Comparison of ENCODE assay signal across 16 cellular contexts in genomic region chr11:120401506-120401905, GRCh38.
DNase-seq lines count a peak whose midpoint lies in the region; ATAC-seq, FAIRE-seq and TF ChIP-seq lines count a peak whose summit lies in the region.
"Had no signal": no experiment of that assay in that cellular context is flagged by ENCODE, and none has a peak within 500 bp of the region (broad histone marks: within the 10 kb centered on the region; RNA-seq: fewer than 3 reads in every experiment).

No MANE protein-coding gene starts in this region.

- peak overlapping the region; percentile 95 for H3K27ac Mint-ChIP-seq in chondrocyte (ENCODE audit: unreplicated experiment)
- H3K27ac Mint-ChIP-seq: memory B cell had no signal

- peaks cover 54% of the 10 kb centered on the region for H3K4me1 ChIP-seq in A549
- peaks cover 3% of the 10 kb centered on the region for H3K4me1 ChIP-seq in mesenchymal stem cell (ENCODE audit: control insufficient read depth, insufficient read depth, low read depth, low read length)
- H3K4me1 ChIP-seq: uterus had no signal

- no peak overlapping the region for H2BK5ac ChIP-seq in mesenchymal stem cell (ENCODE audit: low read depth, low read length, poor library complexity, severe bottlenecking)

- CTCF ChIA-PET in A549 (lab: Yijun Ruan, JAX): interaction anchor here (1.4 kb wide), 1 partner anchor 47 kb away, joined by 3 read pairs; no protein-coding TSS in a partner anchor

- no peak overlapping the region for H2BK120ac ChIP-seq in mesenchymal stem cell (ENCODE audit: low read depth, low read length)

- no peak overlapping the region for H2AK5ac ChIP-seq in mesenchymal stem cell (ENCODE audit: low read length, severe bottlenecking)

- no peaks in the 10 kb centered on the region for H3K79me1 ChIP-seq in mesenchymal stem cell (replicated peaks; ENCODE audit: low read length, poor library complexity, severe bottlenecking)

- H3K9ac ChIP-seq in mesenchymal stem cell (ENCODE audit: low read length): peak overlapping the region; percentile 85

- no peaks in the 10 kb centered on the region for H3K9me3 Mint-ChIP-seq in chondrocyte (ENCODE audit: low read depth)
- H3K9me3 Mint-ChIP-seq: memory B cell had no signal

- TF ChIP-seq EP300 in A549 (IDR thresholded peaks at IDR 0.05): no peak

- H2AFZ ChIP-seq in mesenchymal stem cell (ENCODE audit: low read depth, low read length): no peak overlapping the region

- no peak overlapping the region for H3K14ac ChIP-seq in mesenchymal stem cell (ENCODE audit: low read length in 2 of 2)

- POLR2A ChIA-PET in A549 (lab: Yijun Ruan, JAX): interaction anchor here (1.1 to 2.0 kb wide), 2 partner anchors 34 to 66 kb away, joined by 11 to 16 read pairs; partner anchors contain the start of gene ARHGEF12

- no peak overlapping the region for H4K8ac ChIP-seq in mesenchymal stem cell (ENCODE audit: low read length)

- H3K27ac ChIP-seq in A549 (peak overlapping the region; percentile 61 to 68; a peak in 3 of 6 replicates), mesenchymal stem cell (ENCODE audit: low read length, poor library complexity, severe bottlenecking) (no peak overlapping the region)

- no peaks in the 10 kb centered on the region for H3K36me3 ChIP-seq in mesenchymal stem cell (ENCODE audit: control insufficient read depth in 1 of 2, insufficient read depth in 2 of 2, low read depth in 1 of 2, low read length in 2 of 2)
- H3K36me3 ChIP-seq: pancreas, Peyer's patch, uterus had no signal

- no peak overlapping the region for H4K91ac ChIP-seq in mesenchymal stem cell (ENCODE audit: low read length)

- no peaks in the 10 kb centered on the region for H3K27me3 Mint-ChIP-seq in chondrocyte (ENCODE audit: low read depth)
- H3K27me3 Mint-ChIP-seq: memory B cell had no signal

- H3K4me1 Mint-ChIP-seq in chondrocyte (ENCODE audit: low read depth): peaks cover 57% of the 10 kb centered on the region

- H3K36me3 Mint-ChIP-seq in chondrocyte (ENCODE audit: low read depth): no peaks in the 10 kb centered on the region
- H3K36me3 Mint-ChIP-seq: memory B cell had no signal

- DNase-seq in A549 (ENCODE audit: low read depth in 1 of 2, low spot score in 1 of 2) (no peak), NCI-H1105 (lab: John Stamatoyannopoulos, UW) (peak; percentile 23), chondrocyte (ENCODE audit: low spot score) (no peak), mesenchymal stem cell (peak; percentile 36), hippocampal formation (lab: John Stamatoyannopoulos, UW) (no peak), HUDEP-2 (lab: John Stamatoyannopoulos, UW; ENCODE audit: unreplicated experiment in 76 of 76) (no peak), CD1c-positive myeloid dendritic cell (ENCODE audit: extremely low spot score) (no peak)
- DNase-seq: activated CD4-positive, alpha-beta T cell treated with anti-CD3 and anti-CD28 coated beads, Interleukin-2, amount 50 U/mL, for 48 hours; DND-41; stimulated activated CD4-positive, alpha-beta T cell treated with anti-CD3 and anti-CD28 coated beads, Interleukin-2, amount 100 ng/mL, for 48 hours; T-helper 9 cell had no signal

- no peak overlapping the region for H3K23ac ChIP-seq in mesenchymal stem cell (ENCODE audit: low read length in 2 of 2)

- TF ChIP-seq POLR2A in A549 (IDR thresholded peaks at IDR 0.05; ENCODE audit: low read length): no peak

- TF ChIP-seq CTCF in A549 (IDR thresholded peaks at IDR 0.05) (no peak), chondrocyte (IDR thresholded peaks at IDR 0.05) (no peak)

- no peak overlapping the region for H2BK12ac ChIP-seq in mesenchymal stem cell (ENCODE audit: low read length in 2 of 2)

- H3K4me3 ChIP-seq in A549: peak overlapping the region; percentile 36; the same call in 2 of the 3 replicates
- H3K4me3 ChIP-seq in mesenchymal stem cell (ENCODE audit: insufficient read depth in 1 of 2, low read depth in 1 of 2, low read length in 2 of 2): peak overlapping the region in 1 of 2 experiments; percentile 73
- H3K4me3 ChIP-seq: pancreas had no signal

- WGBS in A549 (ENCODE audit: missing lambda C conversion rate): 45% methylated on average over 1 of the region's 1 CpG
- WGBS in mesenchymal stem cell: no CpG with 5 or more reads among the region's 1 CpG

- no peak for ATAC-seq in A549
- no peak for ATAC-seq in HG03457 (IDR thresholded peaks at IDR 0.05; ENCODE audit: unreplicated experiment)

- no peak for TF ChIP-seq RAD21 in A549 (conservative IDR thresholded peaks at IDR 0.05 in 1 of 2, IDR thresholded peaks at IDR 0.05 in 1 of 2)

- H2BK15ac ChIP-seq in mesenchymal stem cell (ENCODE audit: low read depth, poor library complexity, severe bottlenecking): no peak overlapping the region

- H3K9me3 ChIP-seq in A549 (no peaks in the 10 kb centered on the region), mesenchymal stem cell (ENCODE audit: control insufficient read depth, low read length) (no peaks in the 10 kb centered on the region)
- H3K9me3 ChIP-seq: pancreas, Peyer's patch, uterus had no signal

- no peaks in the 10 kb centered on the region for H3K27me3 ChIP-seq in mesenchymal stem cell (ENCODE audit: control insufficient read depth in 1 of 2, insufficient read depth in 1 of 2, low read length in 2 of 2)
- H3K27me3 ChIP-seq: pancreas, Peyer's patch, uterus had no signal

- H3K4me2 ChIP-seq in A549 (peak overlapping the region; percentile 82), mesenchymal stem cell (ENCODE audit: low read length, poor library complexity, severe bottlenecking) (no peak overlapping the region)

- H3K4me3 Mint-ChIP-seq in chondrocyte (ENCODE audit: unreplicated experiment): peak overlapping the region; percentile 68
- H3K4me3 Mint-ChIP-seq: memory B cell had no signal

- no peak overlapping the region for H3K4ac ChIP-seq in mesenchymal stem cell (ENCODE audit: low read depth in 1 of 2, low read length in 2 of 2)

- no peak overlapping the region for H3K18ac ChIP-seq in mesenchymal stem cell (ENCODE audit: low read depth in 1 of 2, low read length in 2 of 2)

- no peak for FAIRE-seq in A549 (lab: Jason Lieb, UNC)

TF ChIP-seq in A549, 52 proteins besides CTCF, POLR2A, EP300 and RAD21:
- TF ChIP-seq MAFK (IDR thresholded peaks at IDR 0.05; ENCODE audit: partially characterized antibody) (no peak), CHD4 (IDR thresholded peaks at IDR 0.05; ENCODE audit: borderline replicate concordance) (no peak), FOSL2 (IDR thresholded peaks at IDR 0.05) (no peak), FOSL2 (CRISPR knock-in tag; IDR thresholded peaks at IDR 0.05) (no peak), PBX3 (IDR thresholded peaks at IDR 0.05) (no peak), RFX5 (IDR thresholded peaks at IDR 0.05) (no peak), MYC (IDR thresholded peaks at IDR 0.05; ENCODE audit: borderline replicate concordance, low read length) (no peak), POLR2AphosphoS2 (conservative IDR thresholded peaks at IDR 0.05; ENCODE audit: low read length) (no peak), GATA3 (IDR thresholded peaks at IDR 0.05; ENCODE audit: borderline replicate concordance) (no peak), BCL3 (IDR thresholded peaks at IDR 0.05) (no peak), KDM5A (IDR thresholded peaks at IDR 0.05) (no peak), RARB (CRISPR knock-in tag; IDR thresholded peaks at IDR 0.05) (no peak), MAZ (IDR thresholded peaks at IDR 0.05; ENCODE audit: borderline replicate concordance, low read depth, low read length) (no peak), REST (IDR thresholded peaks at IDR 0.05) (no peak)

Comparison
In these comparisons a context has a peak if more than half of its experiments do, and no peak if none do; other contexts are left out.
1. DNase-seq: peak in NCI-H1105 (single experiment) and mesenchymal stem cell (single experiment); none in A549 (0 of 2), chondrocyte (single experiment), hippocampal formation (0 of 2), HUDEP-2 (0 of 76) and CD1c-positive myeloid dendritic cell (single experiment).